In the genomic region with DNA sequence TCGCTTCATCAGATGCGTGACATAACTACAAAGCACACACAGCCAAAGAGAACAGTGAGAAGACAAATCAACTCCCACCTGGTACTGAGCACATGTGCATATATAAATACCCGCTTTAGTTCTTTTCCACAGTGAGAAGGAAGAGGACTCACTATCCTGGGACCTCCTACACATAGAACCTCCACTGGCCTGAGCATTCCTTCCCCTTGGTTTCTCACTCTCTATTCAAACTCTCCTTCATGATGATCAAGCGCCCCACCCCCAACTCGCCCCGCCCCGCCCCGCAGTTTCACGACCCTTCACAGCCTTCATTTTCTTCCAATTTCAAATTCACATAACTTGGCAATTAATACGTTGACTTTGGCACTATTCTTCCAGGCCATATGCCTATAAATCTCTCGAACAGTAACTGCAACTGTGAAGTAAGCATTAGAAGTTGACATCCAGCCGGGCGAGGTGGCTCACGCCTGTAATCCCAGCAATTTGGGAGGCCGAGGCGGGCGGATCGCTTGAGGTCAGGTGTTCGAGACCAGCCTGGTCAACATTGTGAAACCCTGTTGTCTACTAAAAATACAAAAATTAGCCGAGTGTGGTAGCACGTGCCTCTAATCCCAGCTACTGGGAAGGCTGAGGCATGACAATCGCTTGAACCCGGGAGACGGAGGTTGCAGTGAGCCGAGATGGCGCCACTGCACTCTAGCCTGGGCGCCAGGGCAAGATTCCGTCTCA, we compare ENCODE assay signal across 1 cellular context.
TF ChIP-seq lines count a peak whose summit lies in the region.

No MANE protein-coding gene starts in this region.

TF ChIP-seq in K562, 482 proteins besides CTCF, POLR2A, EP300 and RAD21 (continued from another document and continues in another):
- TF ChIP-seq DLX4 (CRISPR knock-in tag; IDR thresholded peaks at IDR 0.05) = no peak
- TF ChIP-seq MAZ (CRISPR knock-in tag; conservative IDR thresholded peaks at IDR 0.05 in 1 of 2, IDR thresholded peaks at IDR 0.05 in 1 of 2) = no peak
- no peak for TF ChIP-seq PTTG1 (tag; IDR thresholded peaks at IDR 0.05; ENCODE audit: low read depth)
- TF ChIP-seq C11orf30 (IDR thresholded peaks at IDR 0.05; ENCODE audit: low read depth) = no peak
- TF ChIP-seq, protein P1, sequence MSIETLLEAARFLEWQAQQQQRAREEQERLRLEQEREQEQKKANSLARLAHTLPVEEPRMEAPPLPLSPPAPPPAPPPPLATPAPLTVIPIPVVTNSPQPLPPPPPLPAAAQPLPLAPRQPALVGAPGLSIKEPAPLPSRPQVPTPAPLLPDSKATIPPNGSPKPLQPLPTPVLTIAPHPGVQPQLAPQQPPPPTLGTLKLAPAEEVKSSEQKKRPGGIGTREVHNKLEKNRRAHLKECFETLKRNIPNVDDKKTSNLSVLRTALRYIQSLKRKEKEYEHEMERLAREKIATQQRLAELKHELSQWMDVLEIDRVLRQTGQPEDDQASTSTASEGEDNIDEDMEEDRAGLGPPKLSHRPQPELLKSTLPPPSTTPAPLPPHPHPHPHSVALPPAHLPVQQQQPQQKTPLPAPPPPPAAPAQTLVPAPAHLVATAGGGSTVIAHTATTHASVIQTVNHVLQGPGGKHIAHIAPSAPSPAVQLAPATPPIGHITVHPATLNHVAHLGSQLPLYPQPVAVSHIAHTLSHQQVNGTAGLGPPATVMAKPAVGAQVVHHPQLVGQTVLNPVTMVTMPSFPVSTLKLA (conservative IDR thresholded peaks at IDR 0.05) = peak in 1 of 2 experiments; percentile 39; a peak in 2 of 4 replicates
- TF ChIP-seq RREB1 (CRISPR knock-in tag; IDR thresholded peaks at IDR 0.05) = no peak
- TF ChIP-seq CTCFL (IDR thresholded peaks at IDR 0.05; ENCODE audit: borderline replicate concordance, insufficient read depth, low read depth, low read length, poor library complexity, severe bottlenecking) = no peak
- no peak for TF ChIP-seq FOSL1 (tag; conservative IDR thresholded peaks at IDR 0.05)
- no peak for TF ChIP-seq CREM (IDR thresholded peaks at IDR 0.05; ENCODE audit: low read depth)
- TF ChIP-seq ZNF239 (CRISPR knock-in tag; IDR thresholded peaks at IDR 0.05) = no peak
- TF ChIP-seq, protein P2, sequence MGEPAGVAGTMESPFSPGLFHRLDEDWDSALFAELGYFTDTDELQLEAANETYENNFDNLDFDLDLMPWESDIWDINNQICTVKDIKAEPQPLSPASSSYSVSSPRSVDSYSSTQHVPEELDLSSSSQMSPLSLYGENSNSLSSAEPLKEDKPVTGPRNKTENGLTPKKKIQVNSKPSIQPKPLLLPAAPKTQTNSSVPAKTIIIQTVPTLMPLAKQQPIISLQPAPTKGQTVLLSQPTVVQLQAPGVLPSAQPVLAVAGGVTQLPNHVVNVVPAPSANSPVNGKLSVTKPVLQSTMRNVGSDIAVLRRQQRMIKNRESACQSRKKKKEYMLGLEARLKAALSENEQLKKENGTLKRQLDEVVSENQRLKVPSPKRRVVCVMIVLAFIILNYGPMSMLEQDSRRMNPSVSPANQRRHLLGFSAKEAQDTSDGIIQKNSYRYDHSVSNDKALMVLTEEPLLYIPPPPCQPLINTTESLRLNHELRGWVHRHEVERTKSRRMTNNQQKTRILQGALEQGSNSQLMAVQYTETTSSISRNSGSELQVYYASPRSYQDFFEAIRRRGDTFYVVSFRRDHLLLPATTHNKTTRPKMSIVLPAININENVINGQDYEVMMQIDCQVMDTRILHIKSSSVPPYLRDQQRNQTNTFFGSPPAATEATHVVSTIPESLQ (CRISPR knock-in tag; IDR thresholded peaks at IDR 0.05) = no peak
- no peak for TF ChIP-seq FOS (IDR thresholded peaks at IDR 0.05; ENCODE audit: extremely low read depth, insufficient read length)
- no peak for TF ChIP-seq YY1 (IDR thresholded peaks at IDR 0.05; ENCODE audit: borderline replicate concordance in 1 of 3, control insufficient read depth in 1 of 3, extremely low read depth in 1 of 3, insufficient read depth in 3 of 3, insufficient read length in 1 of 3, insufficient replicate concordance in 2 of 3, low read depth in 1 of 3, low read length in 2 of 3)
- no peak for TF ChIP-seq E2F5 (CRISPR knock-in tag; IDR thresholded peaks at IDR 0.05)
- TF ChIP-seq ZNF263 (CRISPR knock-in tag; IDR thresholded peaks at IDR 0.05; ENCODE audit: borderline replicate concordance) = no peak
- TF ChIP-seq CBFA2T2 (conservative IDR thresholded peaks at IDR 0.05) = no peak
- TF ChIP-seq CEBPB (tag; IDR thresholded peaks at IDR 0.05) = peak; percentile 52
- no peak for TF ChIP-seq ZNF75A (CRISPR knock-in tag; IDR thresholded peaks at IDR 0.05)
- no peak for TF ChIP-seq ZBTB34 (CRISPR knock-in tag; IDR thresholded peaks at IDR 0.05)
- TF ChIP-seq CBFB (CRISPR knock-in tag; IDR thresholded peaks at IDR 0.05) = no peak
- TF ChIP-seq ATF7 (IDR thresholded peaks at IDR 0.05) = no peak
- peak; percentile 26; the same call in 1 of the 2 replicates for TF ChIP-seq TAF7 (tag; IDR thresholded peaks at IDR 0.05)
- TF ChIP-seq PYGO2 (tag; IDR thresholded peaks at IDR 0.05) = no peak
- TF ChIP-seq ZKSCAN3 (CRISPR knock-in tag; IDR thresholded peaks at IDR 0.05) = no peak
- no peak for TF ChIP-seq SAFB (IDR thresholded peaks at IDR 0.05; ENCODE audit: borderline replicate concordance, low read depth, low read length)
- no peak for TF ChIP-seq MTF1 (CRISPR knock-in tag; IDR thresholded peaks at IDR 0.05; ENCODE audit: borderline replicate concordance)
- TF ChIP-seq E2F3 (CRISPR knock-in tag; IDR thresholded peaks at IDR 0.05) = no peak
- no peak for TF ChIP-seq GATAD2B (IDR thresholded peaks at IDR 0.05; ENCODE audit: borderline replicate concordance)
- TF ChIP-seq MXI1 (IDR thresholded peaks at IDR 0.05; ENCODE audit: low read depth, low read length) = no peak
- no peak for TF ChIP-seq ZNF407 (IDR thresholded peaks at IDR 0.05; ENCODE audit: low read depth)
- no peak for TF ChIP-seq NR2F6 (CRISPR knock-in tag; IDR thresholded peaks at IDR 0.05)
